ENCODE assay signal across 8 cellular contexts in genomic region chrX:96683997-96684338, GRCh38. TPM values are rescaled to one million over a fixed set of nuclear protein-coding genes. Genes with fewer than 3 reads are reported as not detected.
DNase-seq lines count a peak whose midpoint lies in the region; ATAC-seq and TF ChIP-seq lines count a peak whose summit lies in the region.

No MANE protein-coding gene starts in this region.

- H3K36me3 ChIP-seq in breast epithelium = no peaks in the 10 kb centered on the region

- no peak for TF ChIP-seq CTCF in breast epithelium (IDR thresholded peaks at IDR 0.05)

- H3K27me3 Mint-ChIP-seq in natural killer cell treated with Interleukin-12 subunit alpha and Interleukin-12 subunit beta and Interleukin-15 and Interleukin-18, amount 100 ng/mL, for 72 hours = peaks cover 0 to 5% of the 10 kb centered on the region in 2 donors

- peaks cover 0 to 38% of the 10 kb centered on the region in 2 donors for H3K27me3 ChIP-seq in breast epithelium

- peak overlapping the region in 1 of 2 donors; percentile 78 for H3K27ac ChIP-seq in breast epithelium

- no peak for TF ChIP-seq POLR2A in breast epithelium (IDR thresholded peaks at IDR 0.05)

- no peaks in the 10 kb centered on the region for H3K9me3 ChIP-seq in breast epithelium

- H3K4me3 Mint-ChIP-seq in natural killer cell treated with Interleukin-12 subunit alpha and Interleukin-12 subunit beta and Interleukin-15 and Interleukin-18, amount 100 ng/mL, for 72 hours = peak overlapping the region; percentile 98

- DNase-seq in breast epithelium (ENCODE audit: low spot score in 2 of 2) (no peak), NCI-H2227 (lab: John Stamatoyannopoulos, UW; ENCODE audit: unreplicated experiment) (no peak), SKM-1 (lab: John Stamatoyannopoulos, UW; ENCODE audit: unreplicated experiment) (no peak), NCI-H2029 (lab: John Stamatoyannopoulos, UW) (no peak)
- no peak for DNase-seq in natural killer cell treated with Interleukin-12 subunit alpha and Interleukin-12 subunit beta and Interleukin-15 and Interleukin-18, amount 100 ng/mL, for 72 hours (ENCODE audit: low spot score)

- no peaks in the 10 kb centered on the region for H3K9me3 Mint-ChIP-seq in natural killer cell treated with Interleukin-12 subunit alpha and Interleukin-12 subunit beta and Interleukin-15 and Interleukin-18, amount 100 ng/mL, for 72 hours

- peaks cover 20 to 21% of the 10 kb centered on the region in 2 donors for H3K4me1 Mint-ChIP-seq in natural killer cell treated with Interleukin-12 subunit alpha and Interleukin-12 subunit beta and Interleukin-15 and Interleukin-18, amount 100 ng/mL, for 72 hours (ENCODE audit: low read depth in 2 of 2)

- H3K36me3 Mint-ChIP-seq in natural killer cell treated with Interleukin-12 subunit alpha and Interleukin-12 subunit beta and Interleukin-15 and Interleukin-18, amount 100 ng/mL, for 72 hours = peaks cover 4% of the 10 kb centered on the region

- no peaks in the 10 kb centered on the region for H3K4me1 ChIP-seq in breast epithelium

- ATAC-seq in GM18867 (IDR thresholded peaks at IDR 0.05; ENCODE audit: unreplicated experiment) = peak; percentile 6
- peak; percentile 3 for ATAC-seq in HG03175 (IDR thresholded peaks at IDR 0.05; ENCODE audit: unreplicated experiment)
- ATAC-seq in natural killer cell treated with Interleukin-12 subunit alpha and Interleukin-12 subunit beta and Interleukin-15 and Interleukin-18, amount 100 ng/mL, for 72 hours = no peak
- ATAC-seq in GM18870 (IDR thresholded peaks at IDR 0.05; ENCODE audit: unreplicated experiment) = no peak

- intact Hi-C loops in breast epithelium (cut with DNase I; ENCODE audit: low total_unique reads) = no loop called here

- peak overlapping the region; percentile 97 to 99 for H3K27ac Mint-ChIP-seq in natural killer cell treated with Interleukin-12 subunit alpha and Interleukin-12 subunit beta and Interleukin-15 and Interleukin-18, amount 100 ng/mL, for 72 hours

- peak overlapping the region; percentile 68 to 72 (median 71) for H3K4me3 ChIP-seq in breast epithelium

RNA-seq across cellular contexts. Expression of gene DIAPH2, which starts 0.7 kb away (rescaled TPM):
- 10 to 100 TPM; 27.4 to 66.4 (median 30.8) TPM for total RNA-seq in breast epithelium
- 10 to 100 TPM; 29.7 to 31.7 TPM for total RNA-seq in natural killer cell treated with Interleukin-12 subunit alpha and Interleukin-12 subunit beta and Interleukin-15 and Interleukin-18, amount 100 ng/mL, for 72 hours

Comparison
In these comparisons a context has a peak if more than half of its experiments do, and no peak if none do; other contexts are left out.
1. ATAC-seq: peak in GM18867 (single experiment) and HG03175 (single experiment); none in natural killer cell treated with Interleukin-12 subunit alpha and Interleukin-12 subunit beta and Interleukin-15 and Interleukin-18, amount 100 ng/mL, for 72 hours (0 of 2) and GM18870 (single experiment).